ENCODE assay signal across 13 cellular contexts in genomic region chr18:47981830-47982229, GRCh38. TPM values are rescaled to one million over a fixed set of nuclear protein-coding genes. Genes with fewer than 3 reads are reported as not detected.
A peak's percentile ranks its signal among the peaks of the same experiment; 100 is the strongest.
DNase-seq lines count a peak whose midpoint lies in the region; ATAC-seq and TF ChIP-seq lines count a peak whose summit lies in the region.
"Had no signal": no experiment of that assay in that cellular context is flagged by ENCODE, and none has a peak within 500 bp of the region (broad histone marks: within the 10 kb centered on the region; RNA-seq: fewer than 3 reads in every experiment).

No MANE protein-coding gene starts in this region.

- BruUV-seq in IMR-90 (replicated peaks; lab: Mats Ljungman, UMichigan), result no TSS peak

- H3K9me1 ChIP-seq in IMR-90 (ENCODE audit: insufficient read depth, low read length), result no peaks in the 10 kb centered on the region

- no peak overlapping the region for H3K4ac ChIP-seq in IMR-90 (ENCODE audit: low read depth, low read length)
- H3K4ac ChIP-seq in mesendoderm (ENCODE audit: low read depth, low read length), result peak overlapping the region; percentile 8
- H3K4ac ChIP-seq in neuronal stem cell (ENCODE audit: low read length), result no peak overlapping the region

- H4K8ac ChIP-seq in IMR-90 (ENCODE audit: low read depth in 2 of 2, low read length in 2 of 2) (no peak overlapping the region), mesendoderm (ENCODE audit: low read depth, low read length) (no peak overlapping the region), neuronal stem cell (ENCODE audit: low read depth, low read length) (no peak overlapping the region)

- no peak overlapping the region for H3K23ac ChIP-seq in IMR-90 (ENCODE audit: low read depth, low read length)
- no peak overlapping the region for H3K23ac ChIP-seq in mesendoderm (ENCODE audit: low read length)
- no peak overlapping the region for H3K23ac ChIP-seq in neuronal stem cell (ENCODE audit: low read depth, low read length, poor library complexity)

- no peak overlapping the region for H3K18ac ChIP-seq in IMR-90 (ENCODE audit: low read depth, low read length)
- H3K18ac ChIP-seq in mesendoderm (ENCODE audit: low read length), result no peak overlapping the region
- peak overlapping the region; percentile 48 for H3K18ac ChIP-seq in neuronal stem cell (ENCODE audit: low read length)

- H3K36me3 ChIP-seq in IMR-90 (ENCODE audit: control insufficient read depth, insufficient read depth, low read length) (no peaks in the 10 kb centered on the region), WERI-Rb-1 (no peaks in the 10 kb centered on the region), mesendoderm (ENCODE audit: control insufficient read depth, insufficient read depth, low read length) (no peaks in the 10 kb centered on the region), neuronal stem cell (replicated peaks in 1 of 2; ENCODE audit: control insufficient read depth in 2 of 2, insufficient read depth in 2 of 2, low read length in 2 of 2) (no peaks in the 10 kb centered on the region), Peyer's patch (no peaks in the 10 kb centered on the region)
- H3K36me3 ChIP-seq: BE2C had no signal

- no peaks in the 10 kb centered on the region for H4K20me1 ChIP-seq in IMR-90 (ENCODE audit: insufficient read depth, low read length)

- no peak overlapping the region for H2BK15ac ChIP-seq in IMR-90 (ENCODE audit: low read depth, low read length)
- H2BK15ac ChIP-seq in mesendoderm (replicated peaks; ENCODE audit: low read depth), result no peak overlapping the region
- H2BK15ac ChIP-seq in neuronal stem cell (ENCODE audit: low read length), result no peak overlapping the region

- TF ChIP-seq POLR2A in IMR-90 (IDR thresholded peaks at IDR 0.05; ENCODE audit: low read depth, low read length) (no peak), Peyer's patch (IDR thresholded peaks at IDR 0.05) (no peak)

- DNase-seq in IMR-90 (no peak), WERI-Rb-1 (no peak), mesendoderm (no peak), neuronal stem cell (ENCODE audit: low spot score) (no peak), Peyer's patch (no peak), NCI-H128 (lab: John Stamatoyannopoulos, UW; ENCODE audit: unreplicated experiment) (no peak)
- DNase-seq: BE2C; Caco-2; CD8-positive, alpha-beta memory T cell; DND-41; GDM1 had no signal

- H3K4me2 ChIP-seq in IMR-90 (ENCODE audit: low read depth, low read length), result no peak overlapping the region
- H3K4me2 ChIP-seq in mesendoderm (ENCODE audit: low read length), result no peak overlapping the region
- H3K4me2 ChIP-seq in neuronal stem cell (ENCODE audit: insufficient read depth, low read length, poor library complexity, severe bottlenecking), result no peak overlapping the region

- H3K14ac ChIP-seq in IMR-90 (replicated peaks; ENCODE audit: low read depth, low read length), result no peak overlapping the region
- H3K14ac ChIP-seq in neuronal stem cell (ENCODE audit: low read length), result no peak overlapping the region

- H4K91ac ChIP-seq in IMR-90 (ENCODE audit: insufficient read depth, low read depth, low read length) (no peak overlapping the region), neuronal stem cell (ENCODE audit: low read depth, low read length, poor library complexity) (no peak overlapping the region)

- no peak overlapping the region for H3K4me3 ChIP-seq in IMR-90 (ENCODE audit: insufficient read depth, low read depth, low read length)
- H3K4me3 ChIP-seq in WERI-Rb-1 (ENCODE audit: low read depth, low read length), result no peak overlapping the region
- H3K4me3 ChIP-seq in mesendoderm (ENCODE audit: low read length), result no peak overlapping the region
- no peak overlapping the region for H3K4me3 ChIP-seq in neuronal stem cell (ENCODE audit: low read length in 2 of 2)
- no peak overlapping the region for H3K4me3 ChIP-seq in Peyer's patch

- H3K79me2 ChIP-seq in mesendoderm (ENCODE audit: control insufficient read depth, insufficient read depth, low read length), result no peaks in the 10 kb centered on the region

- peak overlapping the region; percentile 5 for H2BK12ac ChIP-seq in neuronal stem cell (ENCODE audit: low read length)

- no CpG with 5 or more reads among the region's 4 CpGs for WGBS in IMR-90 (ENCODE audit: extremely low coverage in 2 of 2, insufficient read length in 1 of 2), 2 experiments
- no CpG with 5 or more reads among the region's 4 CpGs for WGBS in mesendoderm (ENCODE audit: extremely low coverage, insufficient coverage, low lambda C conversion rate)
- no CpG with 5 or more reads among the region's 4 CpGs for WGBS in neuronal stem cell (ENCODE audit: extremely low coverage in 2 of 2, insufficient read length in 2 of 2, insufficient replicate concordance in 1 of 2), 2 donors

- no peak for TF ChIP-seq RAD21 in IMR-90 (IDR thresholded peaks at IDR 0.05; ENCODE audit: low read length)

- CTCF ChIA-PET in IMR-90 (lab: Yijun Ruan, JAX), result no interaction called here

- TF ChIP-seq CTCF in IMR-90 (conservative IDR thresholded peaks at IDR 0.05; ENCODE audit: low read depth, low read length), result no peak
- no peak for TF ChIP-seq CTCF in WERI-Rb-1 (IDR thresholded peaks at IDR 0.05; ENCODE audit: low read depth, low read length)
- TF ChIP-seq CTCF in Peyer's patch (IDR thresholded peaks at IDR 0.05), result no peak

- intact Hi-C loops in IMR-90 (cut with micrococcal nuclease), result no loop called here

- H3K79me1 ChIP-seq in IMR-90 (ENCODE audit: low read depth in 1 of 2, low read length in 2 of 2) (no peaks in the 10 kb centered on the region), mesendoderm (ENCODE audit: low read length) (no peaks in the 10 kb centered on the region), neuronal stem cell (ENCODE audit: low read depth, low read length) (no peaks in the 10 kb centered on the region)

- in situ Hi-C loops in IMR-90 (cut with MboI; ENCODE audit: low sequenced_read_pairs), result no loop called here

- no peak overlapping the region for H2AK9ac ChIP-seq in IMR-90 (replicated peaks; ENCODE audit: low read depth, low read length, poor library complexity)

- H3K9me3 ChIP-seq in IMR-90 (ENCODE audit: control insufficient read depth, insufficient read depth, low read length), result no peaks in the 10 kb centered on the region
- no peaks in the 10 kb centered on the region for H3K9me3 ChIP-seq in WERI-Rb-1 (ENCODE audit: severe bottlenecking)
- H3K9me3 ChIP-seq in neuronal stem cell (replicated peaks in 1 of 2; ENCODE audit: control insufficient read depth in 2 of 2, insufficient read depth in 1 of 2, low read depth in 1 of 2, low read length in 2 of 2), result peaks cover 0 to 4% of the 10 kb centered on the region in 2 donors
- H3K9me3 ChIP-seq in Peyer's patch, result no peaks in the 10 kb centered on the region
- H3K9me3 ChIP-seq: BE2C, Caco-2 had no signal

- H2BK20ac ChIP-seq in IMR-90 (ENCODE audit: low read depth, low read length), result no peak overlapping the region

- H3K4me1 ChIP-seq in IMR-90 (ENCODE audit: control insufficient read depth, insufficient read depth, low read length) (no peaks in the 10 kb centered on the region), mesendoderm (ENCODE audit: control insufficient read depth, low read depth, low read length) (peaks cover 5% of the 10 kb centered on the region), neuronal stem cell (ENCODE audit: control insufficient read depth in 2 of 2, insufficient read depth in 1 of 2, low read depth in 1 of 2, low read length in 2 of 2) (peaks cover 0 to 20% of the 10 kb centered on the region in 2 donors), Peyer's patch (no peaks in the 10 kb centered on the region)
- H3K4me1 ChIP-seq: Caco-2 had no signal

- no peak overlapping the region for H2BK120ac ChIP-seq in IMR-90 (ENCODE audit: low read depth, low read length)
- H2BK120ac ChIP-seq in mesendoderm (ENCODE audit: low read depth, low read length), result no peak overlapping the region
- H2BK120ac ChIP-seq in neuronal stem cell (ENCODE audit: low read depth, low read length), result peak overlapping the region; percentile 8

- H3K27me3 ChIP-seq in IMR-90 (ENCODE audit: control insufficient read depth, insufficient read depth, low read length) (peaks cover 5% of the 10 kb centered on the region), WERI-Rb-1 (ENCODE audit: insufficient read depth, low read depth, severe bottlenecking) (no peaks in the 10 kb centered on the region), mesendoderm (ENCODE audit: insufficient read depth, low read length, poor library complexity) (no peaks in the 10 kb centered on the region), neuronal stem cell (ENCODE audit: control insufficient read depth in 3 of 3, insufficient read depth in 3 of 3, low read depth in 1 of 3, low read length in 3 of 3) (peaks cover 0 to 17% (median 0%) of the 10 kb centered on the region in 3 experiments), Peyer's patch (no peaks in the 10 kb centered on the region)
- H3K27me3 ChIP-seq: BE2C had no signal

- H3K27ac ChIP-seq in IMR-90 (ENCODE audit: insufficient read depth, low read length) (no peak overlapping the region), WERI-Rb-1 (peak overlapping the region; percentile 13), mesendoderm (ENCODE audit: low read depth, low read length) (peak overlapping the region; percentile 58), neuronal stem cell (replicated peaks; ENCODE audit: low read length) (no peak overlapping the region), Peyer's patch (no peak overlapping the region)
- H3K27ac ChIP-seq: HL-60 had no signal

- no peak for ATAC-seq in IMR-90 (ENCODE audit: low read depth)
- no peak for ATAC-seq in GM18520 (IDR thresholded peaks at IDR 0.05; ENCODE audit: unreplicated experiment)

- H4K5ac ChIP-seq in IMR-90 (ENCODE audit: low read depth, low read length) (no peak overlapping the region), mesendoderm (ENCODE audit: low read length) (no peak overlapping the region)

- H3K56ac ChIP-seq in IMR-90 (ENCODE audit: extremely low read depth, insufficient read depth, low read length) (no peak overlapping the region), mesendoderm (ENCODE audit: low read length) (peak overlapping the region; percentile 58)

- peak overlapping the region; percentile 43 for H2AFZ ChIP-seq in IMR-90 (replicated peaks; ENCODE audit: low read length, poor library complexity)
- no peak overlapping the region for H2AFZ ChIP-seq in neuronal stem cell (ENCODE audit: low read length)

- dilution Hi-C loops in IMR-90 (cut with HindIII; ENCODE audit: low sequenced_read_pairs, unreplicated experiment), result no loop called here

- POLR2A ChIA-PET in IMR-90 (lab: Charles Lee; ENCODE audit: unreplicated experiment), result no interaction called here

- H2AK5ac ChIP-seq in IMR-90 (ENCODE audit: low read depth, low read length), result no peak overlapping the region
- peak overlapping the region; percentile 73 for H2AK5ac ChIP-seq in mesendoderm (ENCODE audit: low read length)
- peak overlapping the region; percentile 41 for H2AK5ac ChIP-seq in neuronal stem cell (ENCODE audit: low read depth, low read length)

- no peak overlapping the region for H3K9ac ChIP-seq in IMR-90 (ENCODE audit: low read depth, low read length)
- no peak overlapping the region for H3K9ac ChIP-seq in mesendoderm (ENCODE audit: low read length)
- H3K9ac ChIP-seq in neuronal stem cell (ENCODE audit: low read depth, low read length, poor library complexity), result no peak overlapping the region

- no peak overlapping the region for H2BK5ac ChIP-seq in IMR-90 (ENCODE audit: low read depth, low read length, poor library complexity, severe bottlenecking)
- peak overlapping the region; percentile 89 for H2BK5ac ChIP-seq in mesendoderm (ENCODE audit: low read length)
- no peak overlapping the region for H2BK5ac ChIP-seq in neuronal stem cell (ENCODE audit: low read length)

RNA-seq across cellular contexts. Expression of gene SMAD2, which starts 51.4 kb away (rescaled TPM):
- total RNA-seq in IMR-90 (2012; rRNA removed) (124 and 171 TPM in 2 replicates), Peyer's patch (10 to 100 TPM; 26.9 to 53.6 (median 38.6) TPM)
- 35.8 and 41.7 TPM in 2 replicates for polyA plus RNA-seq in IMR-90 (2012; rRNA removed)
- polyA plus RNA-seq in IMR-90 (2012; cell fraction: cytosol; rRNA removed), result 9.2 and 21.8 TPM in 2 replicates
- 2.8 and 22.9 TPM in 2 replicates for polyA plus RNA-seq in IMR-90 (2012; cell fraction: nucleus; rRNA removed; ENCODE audit: low replicate concordance)
- 51.5 TPM for polyA plus RNA-seq in mesendoderm (2013, experiment 1 of 2)
- 53.8 TPM for polyA plus RNA-seq in mesendoderm (2013, experiment 2 of 2)
- polyA plus RNA-seq in neuronal stem cell (2013, experiment 1 of 2), result 72.0 TPM
- 69.8 TPM for polyA plus RNA-seq in neuronal stem cell (2013, experiment 2 of 2)

Comparison
In these comparisons a context has a peak if more than half of its experiments do, and no peak if none do; other contexts are left out.
1. H3K27ac ChIP-seq: peak in WERI-Rb-1 (single experiment) and mesendoderm (single experiment); none in IMR-90 (single experiment), neuronal stem cell (single experiment) and Peyer's patch (0 of 4).